21 cellular contexts compared by ENCODE assay signal in genomic region chr1:166233750-166234366, GRCh38.
"Had no signal": no experiment of that assay in that cellular context is flagged by ENCODE, and none has a peak within 500 bp of the region (broad histone marks: within the 10 kb centered on the region; RNA-seq: fewer than 3 reads in every experiment).

No MANE protein-coding gene starts in this region.

- H3K27me3 ChIP-seq: esophagus muscularis mucosa, neural progenitor cell, right lobe of liver, stomach, transverse colon had no signal

- H3K4me3 ChIP-seq: coronary artery, esophagus muscularis mucosa, neural progenitor cell, psoas muscle, right lobe of liver, stomach, thoracic aorta, transverse colon had no signal

- H3K27me3 Mint-ChIP-seq: natural killer cell treated with Interleukin-12 subunit alpha and Interleukin-12 subunit beta and Interleukin-15 and Interleukin-18, amount 100 ng/mL, for 72 hours; stimulated activated naive B cell treated with anti-CD40 and anti-IgM and Interleukin-4, amounts not matched to agents 10 μg/mL and 1 μg/mL and 100 μg/mL, for 72 hours had no signal

- H3K4me3 Mint-ChIP-seq: natural killer cell treated with Interleukin-12 subunit alpha and Interleukin-12 subunit beta and Interleukin-15 and Interleukin-18, amount 100 ng/mL, for 72 hours; neural progenitor cell; stimulated activated naive B cell treated with anti-CD40 and anti-IgM and Interleukin-4, amounts not matched to agents 10 μg/mL and 1 μg/mL and 100 μg/mL, for 72 hours had no signal

- H3K4me1 ChIP-seq: esophagus muscularis mucosa, neural progenitor cell, parathyroid adenoma, psoas muscle, right lobe of liver, stomach, transverse colon had no signal

- ATAC-seq: left colon; natural killer cell treated with Interleukin-12 subunit alpha and Interleukin-12 subunit beta and Interleukin-15 and Interleukin-18, amount 100 ng/mL, for 72 hours; psoas muscle; right lobe of liver; stimulated activated naive B cell treated with anti-CD40 and anti-IgM and Interleukin-4, amounts not matched to agents 10 μg/mL and 1 μg/mL and 100 μg/mL, for 72 hours had no signal

- H3K36me3 ChIP-seq: esophagus muscularis mucosa, neural progenitor cell, right lobe of liver, stomach, thoracic aorta, transverse colon had no signal

- H3K36me3 Mint-ChIP-seq: neural progenitor cell; stimulated activated naive B cell treated with anti-CD40 and anti-IgM and Interleukin-4, amounts not matched to agents 10 μg/mL and 1 μg/mL and 100 μg/mL, for 72 hours had no signal

- H3K27ac ChIP-seq: coronary artery, epithelial cell of prostate, esophagus muscularis mucosa, neural progenitor cell, parathyroid adenoma, psoas muscle, right lobe of liver, stomach, thoracic aorta, transverse colon had no signal

- DNase-seq: caudate nucleus; effector memory CD4-positive, alpha-beta T cell; left colon; midbrain; occipital lobe; psoas muscle; retina; right lobe of liver; stimulated activated CD4-positive, alpha-beta T cell treated with anti-CD3 and anti-CD28 coated beads, Interleukin-2, amount 100 ng/mL, for 24 hours; stimulated activated CD4-positive, alpha-beta T cell treated with anti-CD3 and anti-CD28 coated beads, Interleukin-4, amount 100 ng/mL, for 4 hours; stimulated activated naive B cell treated with anti-CD40 and anti-IgM and Interleukin-4, amounts not matched to agents 10 μg/mL and 1 μg/mL and 100 μg/mL, for 72 hours; stomach; substantia nigra; transverse colon had no signal

- H3K9me3 ChIP-seq: psoas muscle, right lobe of liver, thoracic aorta, transverse colon had no signal

- H3K27ac Mint-ChIP-seq: natural killer cell treated with Interleukin-12 subunit alpha and Interleukin-12 subunit beta and Interleukin-15 and Interleukin-18, amount 100 ng/mL, for 72 hours; neural progenitor cell; stimulated activated naive B cell treated with anti-CD40 and anti-IgM and Interleukin-4, amounts not matched to agents 10 μg/mL and 1 μg/mL and 100 μg/mL, for 72 hours had no signal

- H3K4me1 Mint-ChIP-seq: neural progenitor cell; stimulated activated naive B cell treated with anti-CD40 and anti-IgM and Interleukin-4, amounts not matched to agents 10 μg/mL and 1 μg/mL and 100 μg/mL, for 72 hours had no signal

- H3K9ac ChIP-seq: neural progenitor cell, parathyroid adenoma had no signal
